Comparison of ENCODE assay signal across 17 cellular contexts in the genomic region with DNA sequence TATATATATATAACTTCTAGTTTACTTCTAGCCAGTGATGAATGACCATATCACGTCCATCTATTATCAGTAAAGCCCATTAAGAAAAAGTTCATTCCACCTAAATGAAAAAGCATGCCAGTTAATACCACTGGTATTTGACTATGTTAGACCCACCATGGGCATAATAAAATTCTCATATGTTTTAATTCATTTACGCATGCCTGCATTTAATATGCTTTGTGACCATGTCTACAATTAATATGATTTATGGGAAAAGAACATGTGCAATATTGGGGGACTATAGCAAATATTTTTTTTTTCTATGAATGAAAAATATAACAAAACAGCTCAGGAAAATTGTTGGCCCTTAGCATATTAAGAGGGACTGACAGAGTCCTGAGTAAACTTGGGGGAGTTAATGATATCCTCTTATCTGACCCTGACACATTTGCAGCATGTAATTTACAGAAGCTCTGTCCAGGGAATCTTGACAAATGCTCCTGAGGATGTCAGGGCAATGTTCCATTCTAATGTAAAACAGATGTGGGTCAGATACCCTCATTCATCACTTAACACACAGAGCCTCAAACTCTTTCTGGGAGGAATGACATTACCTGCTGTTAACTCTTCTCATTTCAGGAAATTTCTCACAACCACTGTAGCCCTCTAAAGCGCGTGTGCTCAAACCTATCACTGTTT.
"Had no signal": no experiment of that assay in that cellular context is flagged by ENCODE, and none has a peak within 500 bp of the region (broad histone marks: within the 10 kb centered on the region; RNA-seq: fewer than 3 reads in every experiment).

No MANE protein-coding gene starts in this region.

- H3K27ac ChIP-seq: hepatocyte, left lung, sigmoid colon, transverse colon, uterus, WERI-Rb-1 had no signal

- H3K36me3 ChIP-seq: left lung, sigmoid colon, transverse colon, uterus, WERI-Rb-1 had no signal

- H3K4me1 ChIP-seq: left lung, transverse colon, uterus had no signal

- H3K4me3 ChIP-seq: hepatocyte, left lung, sigmoid colon, smooth muscle cell, transverse colon, uterus had no signal

- H3K27me3 ChIP-seq: sigmoid colon had no signal

- DNase-seq: activated CD4-positive, alpha-beta T cell treated with anti-CD3 and anti-CD28 coated beads for 1 hour; activated gamma-delta T cell treated with Interleukin-2 at 50 U/mL for 16 hours; activated T-cell treated with anti-CD3 and anti-CD28 coated beads, Interleukin-2, amount 50 U/mL, for 1 hour; anterior cingulate cortex; effector memory CD4-positive, alpha-beta T cell; foreskin melanocyte; immature natural killer cell; left lung; naive thymus-derived CD8-positive, alpha-beta T cell; sigmoid colon; stimulated activated CD4-positive, alpha-beta T cell treated with anti-CD3 and anti-CD28 coated beads, Interleukin-15, amount 100 ng/mL, for 24 hours; stimulated activated naive B cell treated with anti-CD40 and anti-IgM and Interleukin-4, amounts not matched to agents 10 μg/mL and 1 μg/mL and 100 μg/mL, for 72 hours; transverse colon; uterus; WERI-Rb-1 had no signal

- H3K9me3 ChIP-seq: left lung, sigmoid colon, transverse colon, uterus had no signal
